In genomic region chr1:29686012-29686930, GRCh38 we compare ENCODE assay signal across 22 cellular contexts.
A peak's percentile ranks its signal among the peaks of the same experiment; 100 is the strongest.
DNase-seq lines count a peak whose midpoint lies in the region; ATAC-seq and TF ChIP-seq lines count a peak whose summit lies in the region.
"Had no signal": no experiment of that assay in that cellular context is flagged by ENCODE, and none has a peak within 500 bp of the region (broad histone marks: within the 10 kb centered on the region; RNA-seq: fewer than 3 reads in every experiment).

No MANE protein-coding gene starts in this region.

- H3K4me3 ChIP-seq in mammary epithelial cell (replicated peaks in 1 of 3; ENCODE audit: insufficient read depth in 1 of 3, low read depth in 2 of 3, low read length in 3 of 3) (no peak overlapping the region), PC-9 (no peak overlapping the region)
- H3K4me3 ChIP-seq: HAP-1, heart right ventricle, lung, smooth muscle cell had no signal

- no peaks in the 10 kb centered on the region for H3K36me3 Mint-ChIP-seq in MCF 10A (ENCODE audit: insufficient read depth, unreplicated experiment)
- no peaks in the 10 kb centered on the region for H3K36me3 Mint-ChIP-seq in activated CD8-positive, alpha-beta memory T cell treated with anti-CD3 and anti-CD28 coated beads, Interleukin-2, amount 10 ng/mL, durations not matched to agents 7 days and 5 days
- H3K36me3 Mint-ChIP-seq: naive B cell had no signal

- no peaks in the 10 kb centered on the region for H3K9me2 ChIP-seq in PC-9 (ENCODE audit: insufficient read depth)

- H3K9me3 ChIP-seq in mammary epithelial cell (replicated peaks; ENCODE audit: insufficient read depth, low read length) = no peaks in the 10 kb centered on the region
- H3K9me3 ChIP-seq in PC-9 (ENCODE audit: insufficient read depth, low read depth) = no peaks in the 10 kb centered on the region
- H3K9me3 ChIP-seq: HAP-1, heart right ventricle had no signal

- intact Hi-C loops in mammary epithelial cell (cut with micrococcal nuclease) (loop anchor here (5.0 kb wide), 1 partner anchor 114 kb away; no protein-coding TSS in a partner anchor), MCF 10A (cut with micrococcal nuclease) (no loop called here), PC-9 (cut with micrococcal nuclease; ENCODE audit: unreplicated experiment) (loop anchor here (10.0 kb wide), 1 partner anchor 111 kb away; no protein-coding TSS in a partner anchor)

- WGBS in mammary epithelial cell (ENCODE audit: low coverage, missing lambda C conversion rate) = 73% methylated on average over 19 of the region's 22 CpGs

- peak overlapping the region; percentile 46 for H2AFZ ChIP-seq in mammary epithelial cell (ENCODE audit: low read depth, low read length)
- no peak overlapping the region for H2AFZ ChIP-seq in PC-9

- H3K9me3 Mint-ChIP-seq in MCF 10A (ENCODE audit: unreplicated experiment) = no peaks in the 10 kb centered on the region
- H3K9me3 Mint-ChIP-seq in activated CD8-positive, alpha-beta memory T cell treated with anti-CD3 and anti-CD28 coated beads, Interleukin-2, amount 10 ng/mL, durations not matched to agents 7 days and 5 days (ENCODE audit: low read depth) = no peaks in the 10 kb centered on the region
- H3K9me3 Mint-ChIP-seq: naive B cell; T-helper 2 cell treated with Interferon-gamma antibody and Interleukin-4, amounts not matched to agents 5 μg/mL and 100 μg/mL, for 36 hours had no signal

- H3K4me2 ChIP-seq in mammary epithelial cell (ENCODE audit: insufficient read depth, low read depth, low read length) (no peak overlapping the region), PC-9 (no peak overlapping the region)

- H3K36me3 ChIP-seq in mammary epithelial cell (ENCODE audit: insufficient read depth, low read length) (no peaks in the 10 kb centered on the region), PC-9 (ENCODE audit: low read depth) (no peaks in the 10 kb centered on the region)
- H3K36me3 ChIP-seq: HAP-1, heart right ventricle had no signal

- TF ChIP-seq CTCF in mammary epithelial cell (conservative IDR thresholded peaks at IDR 0.05 in 1 of 2, IDR thresholded peaks at IDR 0.05 in 1 of 2; ENCODE audit: extremely low read depth in 1 of 2, insufficient read depth in 1 of 2, low read depth in 1 of 2, low read length in 2 of 2) = no peak
- TF ChIP-seq CTCF in MCF 10A (IDR thresholded peaks at IDR 0.05; ENCODE audit: unreplicated experiment) = no peak
- TF ChIP-seq CTCF in PC-9 (conservative IDR thresholded peaks at IDR 0.05) = no peak

- H3K27me3 ChIP-seq in mammary epithelial cell (ENCODE audit: insufficient read depth, low read length) (no peaks in the 10 kb centered on the region), PC-9 (ENCODE audit: insufficient read depth, low read depth) (no peaks in the 10 kb centered on the region)

- in situ Hi-C loops in mammary epithelial cell (cut with MboI; ENCODE audit: low sequenced_read_pairs in 2 of 2) = no loop called here

- POLR2A ChIA-PET in MCF 10A (lab: Yijun Ruan, JAX) = no interaction called here
- POLR2A ChIA-PET in PC-9 (lab: Charles Lee; ENCODE audit: unreplicated experiment) = no interaction called here

- H3K27me3 Mint-ChIP-seq in MCF 10A (ENCODE audit: insufficient read depth, unreplicated experiment) = peaks cover 15% of the 10 kb centered on the region
- H3K27me3 Mint-ChIP-seq in activated CD8-positive, alpha-beta memory T cell treated with anti-CD3 and anti-CD28 coated beads, Interleukin-2, amount 10 ng/mL, durations not matched to agents 7 days and 5 days = peaks cover 7% of the 10 kb centered on the region

- dilution Hi-C loops in mammary epithelial cell (cut with HindIII; ENCODE audit: low sequenced_read_pairs) = no loop called here

- ATAC-seq in activated CD8-positive, alpha-beta memory T cell treated with anti-CD3 and anti-CD28 coated beads, Interleukin-2, amount 10 ng/mL, durations not matched to agents 7 days and 5 days = no peak
- ATAC-seq in HG03520 (IDR thresholded peaks at IDR 0.05; ENCODE audit: unreplicated experiment) = no peak
- ATAC-seq: heart right ventricle, HepG2 had no signal

- DNase-seq in mammary epithelial cell (no peak), MCF 10A (ENCODE audit: unreplicated experiment) (no peak), kidney tubule cell (ENCODE audit: low spot score) (peak; percentile 12), ureter (ENCODE audit: low spot score) (peak; percentile 35), PC-9 (no peak)
- DNase-seq in activated CD8-positive, alpha-beta memory T cell treated with anti-CD3 and anti-CD28 coated beads, Interleukin-2, amount 10 ng/mL, durations not matched to agents 7 days and 5 days = peak; percentile 37
- no peak for DNase-seq in activated effector memory CD4-positive, alpha-beta T cell treated with anti-CD3 and anti-CD28 coated beads, Interleukin-2, amount 50 U/mL, for 16 hours
- DNase-seq: activated gamma-delta T cell; effector memory CD4-positive, alpha-beta T cell; GF-D8; heart right ventricle; naive B cell; NCI-H1436; NCI-H2171 treated with DMSO at 0.1 percent for 48 hours; stimulated activated CD4-positive, alpha-beta T cell treated with anti-CD3 and anti-CD28 coated beads, Interleukin-4, amount 100 ng/mL, for 24 hours had no signal

- BruUV-seq in mammary epithelial cell (replicated peaks; lab: Mats Ljungman, UMichigan) (no TSS peak), MCF 10A (replicated peaks; lab: Mats Ljungman, UMichigan) (no TSS peak), PC-9 (replicated peaks; lab: Mats Ljungman, UMichigan) (no TSS peak)

- peaks cover 32% of the 10 kb centered on the region for H3K4me1 ChIP-seq in mammary epithelial cell (ENCODE audit: insufficient read depth, low read length)
- H3K4me1 ChIP-seq in PC-9 (replicated peaks; ENCODE audit: insufficient read depth) = no peaks in the 10 kb centered on the region
- H3K4me1 ChIP-seq: HAP-1 had no signal

- CTCF ChIA-PET in mammary epithelial cell (lab: Charles Lee; ENCODE audit: low non-redundant PET) (interaction anchor here (0.6 kb wide), 1 partner anchor 171 kb away, joined by 4 read pairs; no protein-coding TSS in a partner anchor), MCF 10A (lab: Yijun Ruan, JAX) (interaction anchor here (0.5 to 1.0 kb wide), 2 partner anchors 17 to 49 kb away, joined by 4 to 5 read pairs; no protein-coding TSS in a partner anchor), PC-9 (lab: Charles Lee) (interaction anchor here (0.5 to 1.3 kb wide), 3 partner anchors 17 to 444 kb away, joined by 5 read pairs; no protein-coding TSS in a partner anchor)
- CTCF ChIA-PET in activated CD8-positive, alpha-beta memory T cell treated with anti-CD3 and anti-CD28 coated beads, Interleukin-2, amount 10 ng/mL, durations not matched to agents 7 days and 5 days (lab: Charles Lee) = no interaction called here

- H3K4me3 Mint-ChIP-seq in MCF 10A (ENCODE audit: unreplicated experiment) = no peak overlapping the region
- H3K4me3 Mint-ChIP-seq in activated CD8-positive, alpha-beta memory T cell treated with anti-CD3 and anti-CD28 coated beads, Interleukin-2, amount 10 ng/mL, durations not matched to agents 7 days and 5 days = no peak overlapping the region
- H3K4me3 Mint-ChIP-seq: naive B cell; T-helper 2 cell treated with Interferon-gamma antibody and Interleukin-4, amounts not matched to agents 5 μg/mL and 100 μg/mL, for 36 hours had no signal

- H4K20me1 ChIP-seq in mammary epithelial cell (ENCODE audit: insufficient read depth, low read length) = no peaks in the 10 kb centered on the region
- no peaks in the 10 kb centered on the region for H4K20me1 ChIP-seq in PC-9 (ENCODE audit: insufficient read depth)

- H3K9ac ChIP-seq in mammary epithelial cell (ENCODE audit: insufficient read depth, low read length) = no peak overlapping the region

- no peak overlapping the region for H3K27ac ChIP-seq in mammary epithelial cell (ENCODE audit: insufficient read depth, low read depth, low read length)
- no peak overlapping the region for H3K27ac ChIP-seq in PC-9
- H3K27ac ChIP-seq: C4-2B, heart right ventricle had no signal

- H3F3A ChIP-seq in PC-9 (ENCODE audit: insufficient read depth, low read depth) = no peaks in the 10 kb centered on the region

- H3K79me2 ChIP-seq in mammary epithelial cell (ENCODE audit: insufficient read depth, low read length) (no peaks in the 10 kb centered on the region), PC-9 (ENCODE audit: low read depth) (no peaks in the 10 kb centered on the region)

- H3K4me1 Mint-ChIP-seq in MCF 10A (ENCODE audit: insufficient read depth, unreplicated experiment) = peaks cover 22% of the 10 kb centered on the region
- H3K4me1 Mint-ChIP-seq in activated CD8-positive, alpha-beta memory T cell treated with anti-CD3 and anti-CD28 coated beads, Interleukin-2, amount 10 ng/mL, durations not matched to agents 7 days and 5 days = peaks cover 20% of the 10 kb centered on the region

- no peak overlapping the region for H3K27ac Mint-ChIP-seq in MCF 10A (ENCODE audit: low read depth, unreplicated experiment)
- H3K27ac Mint-ChIP-seq in activated CD8-positive, alpha-beta memory T cell treated with anti-CD3 and anti-CD28 coated beads, Interleukin-2, amount 10 ng/mL, durations not matched to agents 7 days and 5 days = no peak overlapping the region
- H3K27ac Mint-ChIP-seq: T-helper 2 cell treated with Interferon-gamma antibody and Interleukin-4, amounts not matched to agents 5 μg/mL and 100 μg/mL, for 36 hours had no signal

Comparison
In these comparisons a context has a peak if more than half of its experiments do, and no peak if none do; other contexts are left out.
1. DNase-seq: peak in activated CD8-positive, alpha-beta memory T cell treated with anti-CD3 and anti-CD28 coated beads, Interleukin-2, amount 10 ng/mL, durations not matched to agents 7 days and 5 days (single experiment), kidney tubule cell (single experiment) and ureter (single experiment); none in mammary epithelial cell (single experiment), MCF 10A (single experiment), PC-9 (0 of 2) and activated effector memory CD4-positive, alpha-beta T cell treated with anti-CD3 and anti-CD28 coated beads, Interleukin-2, amount 50 U/mL, for 16 hours (single experiment).